17 cellular contexts compared by ENCODE assay signal in genomic region chr19:10776900-10777650, GRCh38. TPM values are rescaled to one million over a fixed set of nuclear protein-coding genes. Genes with fewer than 3 reads are reported as not detected.
DNase-seq lines count a peak whose midpoint lies in the region; ATAC-seq, FAIRE-seq and TF ChIP-seq lines count a peak whose summit lies in the region.
"Had no signal": no experiment of that assay in that cellular context is flagged by ENCODE, and none has a peak within 500 bp of the region (broad histone marks: within the 10 kb centered on the region; RNA-seq: fewer than 3 reads in every experiment).

No MANE protein-coding gene starts in this region.

- no peaks in the 10 kb centered on the region for H4K20me1 ChIP-seq in MM.1S (ENCODE audit: insufficient read depth, low read length)
- H4K20me1 ChIP-seq in GM12878 (ENCODE audit: control insufficient read depth, insufficient read depth) = no peaks in the 10 kb centered on the region

- H3K9ac ChIP-seq in MM.1S (ENCODE audit: low read length) = no peak overlapping the region
- no peak overlapping the region for H3K9ac ChIP-seq in GM12878 (ENCODE audit: control insufficient read depth, insufficient read depth, low read length)

- no peaks in the 10 kb centered on the region for H3K9me2 ChIP-seq in MM.1S (replicated peaks; ENCODE audit: insufficient read depth, low read length)

- SMC1A ChIA-PET in GM12878 (lab: Charles Lee; ENCODE audit: uncharacterized antibody, unreplicated experiment) = interaction anchor here (0.6 to 0.8 kb wide), 2 partner anchors 58 to 59 kb away, joined by 3 to 4 read pairs; partner anchors contain the start of gene DNM2

- WGBS in GM12878 (ENCODE audit: insufficient coverage, insufficient replicate concordance, low lambda C conversion rate, missing lambda C conversion rate) = 22% methylated on average over 11 of the region's 14 CpGs

- in situ Hi-C loops in GM12878 (cut with MboI) = no loop called here

- no peaks in the 10 kb centered on the region for H3K9me3 ChIP-seq in MM.1S (replicated peaks; ENCODE audit: insufficient read depth, low read length)
- no peaks in the 10 kb centered on the region for H3K9me3 ChIP-seq in GM12878 (replicated peaks; ENCODE audit: control insufficient read depth, insufficient read depth, low read length)
- no peaks in the 10 kb centered on the region for H3K9me3 ChIP-seq in ascending aorta
- H3K9me3 ChIP-seq: upper lobe of right lung had no signal

- no peak for ATAC-seq in activated T-cell treated with anti-CD3 and anti-CD28 coated beads, Interleukin-2, amount 50 U/mL, for 72 hours (replicated peaks in 1 of 2)
- ATAC-seq in GM12878 = peak; percentile 51
- peak; percentile 78 for ATAC-seq in stimulated activated memory B cell treated with anti-CD40 and anti-IgM and Interleukin-4, amounts not matched to agents 10 μg/mL and 1 μg/mL and 100 μg/mL, for 72 hours
- ATAC-seq in HG03432 (IDR thresholded peaks at IDR 0.05; ENCODE audit: unreplicated experiment) = no peak
- ATAC-seq: activated T-cell treated with anti-CD3 and anti-CD28 coated beads, Interleukin-2, amount 50 U/mL, for 4 hours; upper lobe of right lung had no signal

- TF ChIP-seq POLR2A in GM12878 (IDR thresholded peaks at IDR 0.05; ENCODE audit: low read depth, low read length) = no peak

- RAD21 ChIA-PET in GM12878 (lab: Charles Lee; ENCODE audit: unreplicated experiment) = interaction anchor here (0.6 to 1.2 kb wide), 3 partner anchors 8 to 74 kb away, joined by 3 to 5 read pairs (median 3); partner anchors contain the start of gene DNM2

- intact Hi-C loops in GM12878 (cut with micrococcal nuclease; ENCODE audit: unreplicated experiment) (loop anchor here (5.0 kb wide), 1 partner anchor 60 kb away; the partner anchor contains the start of gene DNM2), ascending aorta (cut with DNase I) (no loop called here)

- H3F3A ChIP-seq in MM.1S (ENCODE audit: insufficient read depth, low read length) = peaks cover 23% of the 10 kb centered on the region

- H2AFZ ChIP-seq in MM.1S (ENCODE audit: low read length) = no peak overlapping the region
- H2AFZ ChIP-seq in GM12878 (ENCODE audit: control insufficient read depth, low read depth, low read length) = no peak overlapping the region

- TF ChIP-seq EP300 in GM12878 (IDR thresholded peaks at IDR 0.05; ENCODE audit: borderline replicate concordance in 1 of 2, control insufficient read depth in 1 of 2, low read depth in 2 of 2, low read length in 2 of 2) = no peak

- BruUV-seq in GM12878 (replicated peaks; lab: Mats Ljungman, UMichigan) = no TSS peak

- peak; percentile 73 for FAIRE-seq in GM12878 (lab: Jason Lieb, UNC)

- H3K4me1 ChIP-seq in MM.1S (ENCODE audit: low read length) = peaks cover 32% of the 10 kb centered on the region
- H3K4me1 ChIP-seq in GM12878 (ENCODE audit: control insufficient read depth, insufficient read depth, low read length) = peaks cover 21% of the 10 kb centered on the region
- H3K4me1 ChIP-seq in ascending aorta = no peaks in the 10 kb centered on the region

- H3K79me2 ChIP-seq in MM.1S (ENCODE audit: low read length) = no peaks in the 10 kb centered on the region
- no peaks in the 10 kb centered on the region for H3K79me2 ChIP-seq in GM12878 (ENCODE audit: control insufficient read depth, insufficient read depth, low read length)

- H3K27ac Mint-ChIP-seq in activated T-cell treated with anti-CD3 and anti-CD28 coated beads, Interleukin-2, amount 50 U/mL, for 72 hours = peak overlapping the region; percentile 71
- peak overlapping the region; percentile 69 for H3K27ac Mint-ChIP-seq in stimulated activated memory B cell treated with anti-CD40 and anti-IgM and Interleukin-4, amounts not matched to agents 10 μg/mL and 1 μg/mL and 100 μg/mL, for 72 hours
- H3K27ac Mint-ChIP-seq: H9 had no signal

- CTCF ChIA-PET in GM12878 (lab: Yijun Ruan, JAX) = interaction anchor here (0.6 to 1.3 kb wide), 2 partner anchors 60 to 86 kb away, joined by 3 to 11 read pairs; partner anchors contain the start of gene DNM2

- H3K27me3 ChIP-seq in MM.1S (replicated peaks; ENCODE audit: insufficient read depth, low read length) (no peaks in the 10 kb centered on the region), GM12878 (replicated peaks in 1 of 2; ENCODE audit: control insufficient read depth in 2 of 2, insufficient read depth in 2 of 2, low read length in 1 of 2) (no peaks in the 10 kb centered on the region), ascending aorta (no peaks in the 10 kb centered on the region)
- H3K27me3 ChIP-seq: upper lobe of right lung had no signal

- no peaks in the 10 kb centered on the region for H3K9me3 Mint-ChIP-seq in activated T-cell treated with anti-CD3 and anti-CD28 coated beads, Interleukin-2, amount 50 U/mL, for 72 hours
- no peaks in the 10 kb centered on the region for H3K9me3 Mint-ChIP-seq in stimulated activated memory B cell treated with anti-CD40 and anti-IgM and Interleukin-4, amounts not matched to agents 10 μg/mL and 1 μg/mL and 100 μg/mL, for 72 hours
- H3K9me3 Mint-ChIP-seq: activated T-cell treated with anti-CD3 and anti-CD28 coated beads, Interleukin-2, amount 50 U/mL, for 4 hours; H9; neural crest cell had no signal

- H3K4me3 ChIP-seq in MM.1S (ENCODE audit: low read length) (peak overlapping the region; percentile 11; the same call in 1 of the 2 replicates), GM12878 (no peak overlapping the region), ascending aorta (no peak overlapping the region)
- H3K4me3 ChIP-seq: upper lobe of right lung had no signal

- TF ChIP-seq CTCF in MM.1S (IDR thresholded peaks at IDR 0.05; ENCODE audit: low read length) (no peak), GM12878 (IDR thresholded peaks at IDR 0.05 in 2 of 3, conservative IDR thresholded peaks at IDR 0.05 in 1 of 3; ENCODE audit: control insufficient read depth in 2 of 3, extremely low read depth in 1 of 3, insufficient read depth in 1 of 3, low read depth in 3 of 3, low read length in 3 of 3) (no peak), ascending aorta (IDR thresholded peaks at IDR 0.05) (no peak)

- peaks cover 4% of the 10 kb centered on the region for H3K4me1 Mint-ChIP-seq in activated T-cell treated with anti-CD3 and anti-CD28 coated beads, Interleukin-2, amount 50 U/mL, for 72 hours (ENCODE audit: low read depth)
- peaks cover 40% of the 10 kb centered on the region for H3K4me1 Mint-ChIP-seq in stimulated activated memory B cell treated with anti-CD40 and anti-IgM and Interleukin-4, amounts not matched to agents 10 μg/mL and 1 μg/mL and 100 μg/mL, for 72 hours
- H3K4me1 Mint-ChIP-seq: H9, neural crest cell had no signal

- H3K27me3 Mint-ChIP-seq in activated T-cell treated with anti-CD3 and anti-CD28 coated beads, Interleukin-2, amount 50 U/mL, for 72 hours (ENCODE audit: low read depth) = no peaks in the 10 kb centered on the region
- no peaks in the 10 kb centered on the region for H3K27me3 Mint-ChIP-seq in stimulated activated memory B cell treated with anti-CD40 and anti-IgM and Interleukin-4, amounts not matched to agents 10 μg/mL and 1 μg/mL and 100 μg/mL, for 72 hours

- H3K4me3 Mint-ChIP-seq in activated T-cell treated with anti-CD3 and anti-CD28 coated beads, Interleukin-2, amount 50 U/mL, for 72 hours = no peak overlapping the region
- H3K4me3 Mint-ChIP-seq in stimulated activated memory B cell treated with anti-CD40 and anti-IgM and Interleukin-4, amounts not matched to agents 10 μg/mL and 1 μg/mL and 100 μg/mL, for 72 hours = peak overlapping the region; percentile 12
- H3K4me3 Mint-ChIP-seq: activated T-cell treated with anti-CD3 and anti-CD28 coated beads, Interleukin-2, amount 50 U/mL, for 4 hours; H9; neural crest cell had no signal

- TF ChIP-seq RAD21 in GM12878 (IDR thresholded peaks at IDR 0.05; ENCODE audit: insufficient read depth, low read depth, low read length) = no peak

- peaks cover 5 to 19% of the 10 kb centered on the region in 2 donors for H3K36me3 Mint-ChIP-seq in activated T-cell treated with anti-CD3 and anti-CD28 coated beads, Interleukin-2, amount 50 U/mL, for 72 hours (ENCODE audit: insufficient read depth in 2 of 2)
- H3K36me3 Mint-ChIP-seq in stimulated activated memory B cell treated with anti-CD40 and anti-IgM and Interleukin-4, amounts not matched to agents 10 μg/mL and 1 μg/mL and 100 μg/mL, for 72 hours = peaks cover 64% of the 10 kb centered on the region

- peaks cover 5% of the 10 kb centered on the region; the same call in 1 of the 2 replicates for H3K36me3 ChIP-seq in MM.1S (replicated peaks; ENCODE audit: insufficient read depth, low read length)
- peaks cover 22 to 26% of the 10 kb centered on the region in 2 experiments for H3K36me3 ChIP-seq in GM12878 (ENCODE audit: control insufficient read depth in 2 of 2, insufficient read depth in 2 of 2, low read length in 1 of 2)
- H3K36me3 ChIP-seq in ascending aorta = peaks cover 64 to 87% of the 10 kb centered on the region in 2 donors

- H3K27ac ChIP-seq in MM.1S (ENCODE audit: low read length) (peak overlapping the region; percentile 86), GM12878 (ENCODE audit: control insufficient read depth, insufficient read depth) (peak overlapping the region; percentile 24), ascending aorta (no peak overlapping the region)
- H3K27ac ChIP-seq: upper lobe of right lung had no signal

- POLR2A ChIA-PET in GM12878 (lab: Charles Lee) = interaction anchor here (0.5 to 1.0 kb wide), 2 partner anchors 59 to 106 kb away, joined by 3 to 5 read pairs; partner anchors contain the start of gene DNM2

- DNase-seq in activated T-cell treated with anti-CD3 and anti-CD28 coated beads, Interleukin-2, amount 50 U/mL, for 72 hours = no peak
- DNase-seq in activated T-cell treated with anti-CD3 and anti-CD28 coated beads for 4 hours = no peak
- peak; percentile 50 for DNase-seq in MM.1S
- no peak for DNase-seq in GM12878 (ENCODE audit: low read depth, low spot score)
- no peak for DNase-seq in ascending aorta (ENCODE audit: low spot score in 2 of 2)
- no peak for DNase-seq in hepatic stellate cell (ENCODE audit: low spot score)
- DNase-seq: activated T-cell treated with anti-CD3 and anti-CD28 coated beads, Interleukin-2, amount 50 U/mL, for 4 hours; central memory CD4-positive, alpha-beta T cell; foreskin fibroblast; H9; IMR-90; NCI-H1417 treated with DMSO at 0.1 percent for 48 hours; stimulated activated CD4-positive, alpha-beta T cell treated with anti-CD3 and anti-CD28 coated beads, Interleukin-4, amount 100 ng/mL, for 24 hours; upper lobe of right lung had no signal

- H3K4me2 ChIP-seq in MM.1S (ENCODE audit: low read depth, low read length) (peak overlapping the region; percentile 68), GM12878 (ENCODE audit: control insufficient read depth, insufficient read depth) (peak overlapping the region; percentile 7; the same call in 1 of the 2 replicates)

RNA-seq across cellular contexts. Expression of gene TMED1, which starts 58.9 kb away (rescaled TPM):
- 10 to 100 TPM; 19.6 to 21.1 TPM for total RNA-seq in activated T-cell treated with anti-CD3 and anti-CD28 coated beads, Interleukin-2, amount 50 U/mL, for 72 hours
- 9.3 and 10.1 TPM in 2 replicates for total RNA-seq in GM12878 (2013; cell fraction: nucleolus; rRNA removed)
- total RNA-seq in GM12878 (2014; rRNA removed) = 14.9 TPM in 2 replicates
- total RNA-seq in GM12878 (2014; rRNA removed; fragmentation: Illumina TruSeq; extraction: Trizol) = 9.1 and 9.2 TPM in 2 replicates
- 15.7 and 15.8 TPM in 2 replicates for total RNA-seq in GM12878 (2021)
- 6.3 TPM for polyA plus RNA-seq in GM12878 (2011; ENCODE audit: low read depth)
- 11.2 and 15.7 TPM in 2 replicates for polyA plus RNA-seq in GM12878 (2011; rRNA removed)
- polyA plus RNA-seq in GM12878 (2011; cell fraction: cytosol; rRNA removed) = 18.3 and 28.8 TPM in 2 replicates
- 9.0 and 9.9 TPM in 2 replicates for polyA plus RNA-seq in GM12878 (2011; cell fraction: nucleus; rRNA removed)
- 14.9 and 17.2 TPM in 2 replicates for polyA plus RNA-seq in GM12878 (2012)
- 2.6 and 4.1 TPM in 2 replicates for polyA plus RNA-seq in GM12878 (2014; fragmentation: Illumina TruSeq; extraction: Trizol)
- 1 to 10 TPM in 1 of 2 experiments, under 1 TPM in 1; 0.60 to 2.8 TPM for polyA plus RNA-seq in GM12878 (2014; fragmentation: Nextera tagmentation; extraction: Ambion mirVana)
- 9.8 and 12.2 TPM in 2 replicates for polyA plus RNA-seq in GM12878 (2014; rRNA removed)
- 10 to 100 TPM; 22.9 to 23.1 TPM for polyA plus RNA-seq in GM12878 (2016; fragmentation: Nextera tagmentation; extraction: Ambion mirVana)
- polyA minus RNA-seq in GM12878 (2011; rRNA and poly(A)+ RNA removed) = 11.2 and 11.6 TPM in 2 replicates
- 5.0 and 8.6 TPM in 2 replicates for polyA minus RNA-seq in GM12878 (2011; cell fraction: cytosol; rRNA and poly(A)+ RNA removed)
- polyA minus RNA-seq in GM12878 (2011; cell fraction: nucleus; rRNA and poly(A)+ RNA removed) = 2.4 and 2.7 TPM in 2 replicates
- 25.0 TPM for total RNA-seq in ascending aorta

RNA-seq across cellular contexts. Expression of gene DNM2, which starts 59.2 kb away (rescaled TPM):
- 100 to 1,000 TPM; 241 to 266 TPM for total RNA-seq in activated T-cell treated with anti-CD3 and anti-CD28 coated beads, Interleukin-2, amount 50 U/mL, for 72 hours
- 284 and 297 TPM in 2 replicates for total RNA-seq in GM12878 (2013; cell fraction: nucleolus; rRNA removed)
- 56.8 and 68.7 TPM in 2 replicates for total RNA-seq in GM12878 (2014; rRNA removed)
- 53.0 and 58.9 TPM in 2 replicates for total RNA-seq in GM12878 (2014; rRNA removed; fragmentation: Illumina TruSeq; extraction: Trizol)
- total RNA-seq in GM12878 (2021) = 128 and 146 TPM in 2 replicates
- polyA plus RNA-seq in GM12878 (2011; ENCODE audit: low read depth) = 38.6 TPM
- 22.8 and 47.4 TPM in 2 replicates for polyA plus RNA-seq in GM12878 (2011; rRNA removed)
- 40.7 and 47.0 TPM in 2 replicates for polyA plus RNA-seq in GM12878 (2011; cell fraction: cytosol; rRNA removed)
- polyA plus RNA-seq in GM12878 (2011; cell fraction: nucleus; rRNA removed) = 133 and 175 TPM in 2 replicates
- 82.2 and 92.4 TPM in 2 replicates for polyA plus RNA-seq in GM12878 (2012)
- polyA plus RNA-seq in GM12878 (2014; fragmentation: Illumina TruSeq; extraction: Trizol) = 54.5 and 69.2 TPM in 2 replicates
- 1 to 10 TPM; 1.2 to 3.4 TPM for polyA plus RNA-seq in GM12878 (2014; fragmentation: Nextera tagmentation; extraction: Ambion mirVana)
- polyA plus RNA-seq in GM12878 (2014; rRNA removed) = 93.1 and 113 TPM in 2 replicates
- polyA plus RNA-seq in GM12878 (2016; fragmentation: Nextera tagmentation; extraction: Ambion mirVana) = 100 to 1,000 TPM in 1 of 2 experiments, 10 to 100 TPM in 1; 98.3 to 100 TPM
- 102 and 114 TPM in 2 replicates for polyA minus RNA-seq in GM12878 (2011; rRNA and poly(A)+ RNA removed)
- polyA minus RNA-seq in GM12878 (2011; cell fraction: cytosol; rRNA and poly(A)+ RNA removed) = 44.5 and 54.7 TPM in 2 replicates
- polyA minus RNA-seq in GM12878 (2011; cell fraction: nucleus; rRNA and poly(A)+ RNA removed) = 103 and 181 TPM in 2 replicates
- 113 TPM for total RNA-seq in ascending aorta

Comparison
In these comparisons a context has a peak if more than half of its experiments do, and no peak if none do; other contexts are left out.
1. ATAC-seq: peak in GM12878 (single experiment) and stimulated activated memory B cell treated with anti-CD40 and anti-IgM and Interleukin-4, amounts not matched to agents 10 μg/mL and 1 μg/mL and 100 μg/mL, for 72 hours (single experiment); none in activated T-cell treated with anti-CD3 and anti-CD28 coated beads, Interleukin-2, amount 50 U/mL, for 72 hours (0 of 2) and HG03432 (single experiment).
2. H3K27ac ChIP-seq: peak in MM.1S (single experiment) and GM12878 (single experiment); none in ascending aorta (0 of 2).